36 cellular contexts compared by ENCODE assay signal in the genomic region with DNA sequence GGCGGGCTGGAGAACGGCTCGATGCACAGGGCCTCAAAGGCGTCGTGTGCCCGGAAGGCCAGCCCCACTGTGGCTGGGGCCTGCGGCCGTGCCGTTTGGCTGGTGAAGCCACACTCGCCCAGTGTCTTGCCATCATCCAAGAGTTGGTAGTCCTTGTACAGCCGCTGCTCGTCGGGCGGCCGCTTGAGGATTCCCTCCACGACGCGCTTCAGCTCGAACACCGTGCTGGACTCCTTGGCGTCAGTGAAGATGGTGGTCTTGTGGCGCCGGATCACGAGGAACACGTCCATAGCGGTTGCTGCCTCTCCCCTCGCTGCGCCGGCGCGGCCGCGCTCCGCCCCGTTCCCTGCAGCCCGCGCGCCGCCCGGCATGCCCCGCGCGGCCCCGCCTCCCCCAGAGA.
"Had no signal": no experiment of that assay in that cellular context is flagged by ENCODE, and none has a peak within 500 bp of the region (broad histone marks: within the 10 kb centered on the region; RNA-seq: fewer than 3 reads in every experiment).

No MANE protein-coding gene starts in this region.

- H3K36me3 ChIP-seq: adrenal gland, brain microvascular endothelial cell, breast epithelium had no signal

- H3K27me3 Mint-ChIP-seq: activated CD8-positive, alpha-beta T cell treated with anti-CD3 and anti-CD28 coated beads for 36 hours; activated naive CD8-positive, alpha-beta T cell treated with anti-CD3 and anti-CD28 coated beads for 36 hours had no signal

- H3K36me3 Mint-ChIP-seq: activated CD4-positive, alpha-beta memory T cell treated with anti-CD3 and anti-CD28 coated beads for 36 hours; activated naive CD4-positive, alpha-beta T cell treated with anti-CD3 and anti-CD28 coated beads, Interleukin-2, amount 50 U/mL, for 72 hours; activated naive CD8-positive, alpha-beta T cell treated with anti-CD3 and anti-CD28 coated beads for 36 hours had no signal

- H3K4me1 ChIP-seq: adrenal gland, body of pancreas, breast epithelium had no signal

- DNase-seq: activated B cell treated with CpG ODN at 0.5 μM for 24 hours; activated CD4-positive, alpha-beta memory T cell treated with anti-CD3 and anti-CD28 coated beads for 36 hours; activated CD4-positive, alpha-beta T cell treated with anti-CD3 and anti-CD28 coated beads for 4 hours; activated CD4-positive, alpha-beta T cell treated with anti-CD3 and anti-CD28 coated beads, Interleukin-2, amount 10 ng/mL, durations not matched to agents 24 days and 14 days; activated CD4-positive, alpha-beta T cell treated with anti-CD3 and anti-CD28 coated beads, Interleukin-2, amount 50 U/mL, for 1 hour; activated CD4-positive, alpha-beta T cell treated with anti-CD3 and anti-CD28 coated beads, Interleukin-2, amount 50 U/mL, for 4 hours; activated CD4-positive, CD25-positive, alpha-beta regulatory T cell treated with anti-CD3 and anti-CD28 coated beads, Interleukin-2, amount 50 U/mL, for 72 hours; activated CD8-positive, alpha-beta memory T cell treated with anti-CD3 and anti-CD28 coated beads, Interleukin-2, amount 50 U/mL, for 4 hours; activated CD8-positive, alpha-beta T cell treated with anti-CD3 and anti-CD28 coated beads for 36 hours; activated effector memory CD4-positive, alpha-beta T cell treated with Interleukin-2 at 50 U/mL for 16 hours; activated gamma-delta T cell; activated naive CD4-positive, alpha-beta T cell; activated naive CD4-positive, alpha-beta T cell treated with anti-CD3 and anti-CD28 coated beads for 36 hours; activated naive CD4-positive, alpha-beta T cell treated with anti-CD3 and anti-CD28 coated beads, Interleukin-2, amount 50 U/mL, for 16 hours; activated naive CD8-positive, alpha-beta T cell treated with anti-CD3 and anti-CD28 coated beads for 36 hours; activated T-cell treated with anti-CD3 and anti-CD28 coated beads for 4 hours; activated T-cell treated with anti-CD3 and anti-CD28 coated beads, Interleukin-2, amount 50 U/mL, for 24 hours; activated T-cell treated with anti-CD3 and anti-CD28 coated beads, Interleukin-2, amount 50 U/mL, for 48 hours; adrenal gland; amniotic stem cell; aorta; body of pancreas; brain microvascular endothelial cell; central memory CD4-positive, alpha-beta T cell; SW 1271; T-helper 1 cell; T-helper 2 cell; T-helper 9 cell had no signal

- H3K4me3 ChIP-seq: adrenal gland, body of pancreas, breast epithelium had no signal

- FAIRE-seq: astrocyte, TTC549 had no signal

- H3K9me3 Mint-ChIP-seq: activated B cell treated with CpG ODN at 0.5 μM for 24 hours; activated CD4-positive, alpha-beta memory T cell treated with anti-CD3 and anti-CD28 coated beads for 36 hours; activated CD4-positive, alpha-beta T cell treated with anti-CD3 and anti-CD28 coated beads, Interleukin-2, amount 10 ng/mL, durations not matched to agents 24 days and 14 days; activated CD8-positive, alpha-beta T cell treated with anti-CD3 and anti-CD28 coated beads for 36 hours; activated naive CD4-positive, alpha-beta T cell treated with anti-CD3 and anti-CD28 coated beads for 36 hours; activated naive CD4-positive, alpha-beta T cell treated with anti-CD3 and anti-CD28 coated beads, Interleukin-2, amount 50 U/mL, for 72 hours; activated naive CD8-positive, alpha-beta T cell treated with anti-CD3 and anti-CD28 coated beads for 36 hours; activated T-cell treated with anti-CD3 and anti-CD28 coated beads, Interleukin-2, amount 50 U/mL, for 24 hours; activated T-helper 2 cell treated with anti-CD3 and anti-CD28 coated beads, Interferon-gamma antibody, Interleukin-2, Interleukin-4, amounts not matched to agents 10 μg/mL and 5 μg/mL and 100 μg/mL, durations not matched to agents 14 hours and 24 hours and 36 hours; T-helper 1 cell treated with Interleukin-12 subunit alpha and Interleukin-12 subunit beta and Interleukin-4 antibody, amounts not matched to agents 30 μg/mL and 1 μg/mL, for 36 hours; T-helper 2 cell treated with Interferon-gamma antibody and Interleukin-4, amounts not matched to agents 5 μg/mL and 100 μg/mL, for 36 hours had no signal

- H3K27ac Mint-ChIP-seq: activated B cell treated with CpG ODN at 0.5 μM for 24 hours; activated CD4-positive, alpha-beta memory T cell treated with anti-CD3 and anti-CD28 coated beads for 36 hours; activated CD4-positive, alpha-beta T cell treated with anti-CD3 and anti-CD28 coated beads, Interleukin-2, amount 10 ng/mL, durations not matched to agents 24 days and 14 days; activated CD8-positive, alpha-beta T cell treated with anti-CD3 and anti-CD28 coated beads for 36 hours; activated naive CD4-positive, alpha-beta T cell treated with anti-CD3 and anti-CD28 coated beads for 36 hours; activated naive CD4-positive, alpha-beta T cell treated with anti-CD3 and anti-CD28 coated beads, Interleukin-2, amount 50 U/mL, for 72 hours; activated naive CD8-positive, alpha-beta T cell treated with anti-CD3 and anti-CD28 coated beads for 36 hours; activated T-cell treated with anti-CD3 and anti-CD28 coated beads, Interleukin-2, amount 50 U/mL, for 24 hours; activated T-helper 2 cell treated with anti-CD3 and anti-CD28 coated beads, Interferon-gamma antibody, Interleukin-2, Interleukin-4, amounts not matched to agents 10 μg/mL and 5 μg/mL and 100 μg/mL, durations not matched to agents 14 hours and 24 hours and 36 hours; T-helper 1 cell treated with Interleukin-12 subunit alpha and Interleukin-12 subunit beta and Interleukin-4 antibody, amounts not matched to agents 30 μg/mL and 1 μg/mL, for 36 hours; T-helper 2 cell treated with Interferon-gamma antibody and Interleukin-4, amounts not matched to agents 5 μg/mL and 100 μg/mL, for 36 hours had no signal

- H3K4me3 Mint-ChIP-seq: activated B cell treated with CpG ODN at 0.5 μM for 24 hours; activated CD4-positive, alpha-beta memory T cell treated with anti-CD3 and anti-CD28 coated beads for 36 hours; activated CD4-positive, alpha-beta T cell treated with anti-CD3 and anti-CD28 coated beads, Interleukin-2, amount 10 ng/mL, durations not matched to agents 24 days and 14 days; activated CD8-positive, alpha-beta T cell treated with anti-CD3 and anti-CD28 coated beads for 36 hours; activated naive CD4-positive, alpha-beta T cell treated with anti-CD3 and anti-CD28 coated beads for 36 hours; activated naive CD8-positive, alpha-beta T cell treated with anti-CD3 and anti-CD28 coated beads for 36 hours; activated T-cell treated with anti-CD3 and anti-CD28 coated beads, Interleukin-2, amount 50 U/mL, for 24 hours; T-helper 1 cell treated with Interleukin-12 subunit alpha and Interleukin-12 subunit beta and Interleukin-4 antibody, amounts not matched to agents 30 μg/mL and 1 μg/mL, for 36 hours; T-helper 2 cell treated with Interferon-gamma antibody and Interleukin-4, amounts not matched to agents 5 μg/mL and 100 μg/mL, for 36 hours had no signal

- H3K9me3 ChIP-seq: adrenal gland, body of pancreas, breast epithelium had no signal

- H3K27me3 ChIP-seq: adrenal gland, body of pancreas, brain microvascular endothelial cell, breast epithelium had no signal

- H3K4me1 Mint-ChIP-seq: activated B cell treated with CpG ODN at 0.5 μM for 24 hours; activated CD4-positive, alpha-beta T cell treated with anti-CD3 and anti-CD28 coated beads, Interleukin-2, amount 10 ng/mL, durations not matched to agents 24 days and 14 days; activated naive CD8-positive, alpha-beta T cell treated with anti-CD3 and anti-CD28 coated beads for 36 hours had no signal

- H3K27ac ChIP-seq: adrenal gland, body of pancreas, brain microvascular endothelial cell, breast epithelium, VCaP had no signal
